19 cellular contexts compared by ENCODE assay signal in genomic region chr5:180344393-180344999, GRCh38. TPM values are rescaled to one million over a fixed set of nuclear protein-coding genes. Genes with fewer than 3 reads are reported as not detected.
DNase-seq lines count a peak whose midpoint lies in the region; ATAC-seq and TF ChIP-seq lines count a peak whose summit lies in the region.
"Had no signal": no experiment of that assay in that cellular context is flagged by ENCODE, and none has a peak within 500 bp of the region (broad histone marks: within the 10 kb centered on the region; RNA-seq: fewer than 3 reads in every experiment).

No MANE protein-coding gene starts in this region.

- DNase-seq in GM23338 (ENCODE audit: low spot score) (no peak), WTC11 (ENCODE audit: low spot score) (no peak), spleen (peak; percentile 53), NCI-H1105 (lab: John Stamatoyannopoulos, UW) (no peak), COLO668 (lab: John Stamatoyannopoulos, UW; ENCODE audit: unreplicated experiment) (no peak)
- DNase-seq: Calu3; CD4-positive, CD25-positive, alpha-beta regulatory T cell; DND-41; GOT3; NCI-H1092; NCI-H187; NCI-H345; NCI-H526 had no signal

- H3K4me1 ChIP-seq in GM23338 (ENCODE audit: insufficient read depth) (peaks cover 80% of the 10 kb centered on the region), iPS-15b (ENCODE audit: control insufficient read depth, insufficient read depth, low read length) (peaks cover 53% of the 10 kb centered on the region), spleen (no peaks in the 10 kb centered on the region)

- no peak for ATAC-seq in GM23338
- ATAC-seq in WTC11: no peak
- no peak for ATAC-seq in HG03280 (IDR thresholded peaks at IDR 0.05; ENCODE audit: unreplicated experiment)
- ATAC-seq in HG03354 (IDR thresholded peaks at IDR 0.05; ENCODE audit: poor library complexity, severe bottlenecking, unreplicated experiment): no peak

- CTCF ChIA-PET in WTC11 (lab: Charles Lee): interaction anchor here (1.1 to 3.9 kb wide), 7 partner anchors 7 to 127 kb away, joined by 3 to 53 read pairs (median 13); no protein-coding TSS in a partner anchor

- H3K27me3 ChIP-seq in GM23338 (ENCODE audit: insufficient read depth) (no peaks in the 10 kb centered on the region), iPS-15b (ENCODE audit: control insufficient read depth, insufficient read depth, low read length) (no peaks in the 10 kb centered on the region), spleen (replicated peaks in 1 of 7) (peaks cover 0 to 26% (median 0%) of the 10 kb centered on the region in 7 donors)
- H3K27me3 ChIP-seq: MG63 had no signal

- no peak for TF ChIP-seq POLR2A in spleen (IDR thresholded peaks at IDR 0.05)

- H3K9me3 Mint-ChIP-seq in GM23338: no peaks in the 10 kb centered on the region; the same call in 2 of the 3 replicates
- no peaks in the 10 kb centered on the region for H3K9me3 Mint-ChIP-seq in WTC11

- H3F3A ChIP-seq in GM23338 (replicated peaks; ENCODE audit: low read depth): peaks cover 15% of the 10 kb centered on the region

- no peaks in the 10 kb centered on the region for H3K9me2 ChIP-seq in GM23338 (ENCODE audit: insufficient read depth)

- H3K27ac ChIP-seq in GM23338 (ENCODE audit: low read depth): peak overlapping the region; percentile 95
- no peak overlapping the region for H3K27ac ChIP-seq in spleen

- H3K27ac Mint-ChIP-seq in GM23338: peak overlapping the region; percentile 95
- peak overlapping the region; percentile 99 for H3K27ac Mint-ChIP-seq in WTC11
- H3K27ac Mint-ChIP-seq: B cell; CD4-positive, CD25-positive, alpha-beta regulatory T cell had no signal

- TF ChIP-seq CTCF in GM23338 (conservative IDR thresholded peaks at IDR 0.05; ENCODE audit: low read depth in 2 of 2): no peak
- no peak for TF ChIP-seq CTCF in WTC11 (IDR thresholded peaks at IDR 0.05)
- TF ChIP-seq CTCF in spleen (IDR thresholded peaks at IDR 0.05 in 8 of 11, conservative IDR thresholded peaks at IDR 0.05 in 3 of 11): no peak

- peak overlapping the region; percentile 53 for H3K4me2 ChIP-seq in GM23338

- peaks cover 24% of the 10 kb centered on the region for H4K20me1 ChIP-seq in GM23338 (replicated peaks; ENCODE audit: insufficient read depth)

- H3K36me3 ChIP-seq in GM23338 (ENCODE audit: insufficient read depth): no peaks in the 10 kb centered on the region
- H3K36me3 ChIP-seq in iPS-15b (ENCODE audit: control insufficient read depth, insufficient read depth, low read length): peaks cover 20% of the 10 kb centered on the region
- no peaks in the 10 kb centered on the region for H3K36me3 ChIP-seq in spleen
- H3K36me3 ChIP-seq: MG63 had no signal

- H3K4me3 Mint-ChIP-seq in GM23338 (peak overlapping the region; percentile 61; the same call in 1 of the 3 replicates), WTC11 (peak overlapping the region; percentile 50; the same call in 1 of the 2 replicates)
- H3K4me3 Mint-ChIP-seq: B cell; CD4-positive, CD25-positive, alpha-beta regulatory T cell had no signal

- H3K4me1 Mint-ChIP-seq in GM23338: peaks cover 83% of the 10 kb centered on the region
- H3K4me1 Mint-ChIP-seq in WTC11: peaks cover 90% of the 10 kb centered on the region
- H3K4me1 Mint-ChIP-seq: B cell; CD4-positive, CD25-positive, alpha-beta regulatory T cell had no signal

- H3K9me3 ChIP-seq in iPS-15b (ENCODE audit: control insufficient read depth, insufficient read depth, low read length) (no peaks in the 10 kb centered on the region), spleen (no peaks in the 10 kb centered on the region)
- H3K9me3 ChIP-seq: MG63 had no signal

- no peak overlapping the region for H2AFZ ChIP-seq in GM23338

- H3K27me3 Mint-ChIP-seq in GM23338 (ENCODE audit: insufficient read depth, low read depth, poor library complexity) (peaks cover 16% of the 10 kb centered on the region), WTC11 (ENCODE audit: low read depth) (no peaks in the 10 kb centered on the region)

- H3K4me3 ChIP-seq in GM23338 (peak overlapping the region; percentile 4), iPS-15b (ENCODE audit: low read depth, low read length) (no peak overlapping the region), spleen (no peak overlapping the region)
- H3K4me3 ChIP-seq: MG63 had no signal

- H3K9ac ChIP-seq in iPS-15b (ENCODE audit: low read depth, low read length): peak overlapping the region; percentile 24

- peaks cover 83% of the 10 kb centered on the region for H3K79me2 ChIP-seq in GM23338 (replicated peaks; ENCODE audit: insufficient read depth)

- intact Hi-C loops in spleen (cut with DNase I; ENCODE audit: low total_unique reads): no loop called here

- WGBS in spleen, 5 donors: 82 to 100% (median 90%) methylated on average over 1 to 13 of the region's 13 CpGs

- peaks cover 57% of the 10 kb centered on the region for H3K36me3 Mint-ChIP-seq in GM23338 (ENCODE audit: low read depth)
- H3K36me3 Mint-ChIP-seq in WTC11: peaks cover 27% of the 10 kb centered on the region
- H3K36me3 Mint-ChIP-seq: CD4-positive, CD25-positive, alpha-beta regulatory T cell had no signal

- POLR2A ChIA-PET in WTC11 (lab: Charles Lee): no interaction called here

TF ChIP-seq in GM23338, 12 proteins besides CTCF, POLR2A, EP300 and RAD21:
- no peak for TF ChIP-seq EZH2 (IDR thresholded peaks at IDR 0.05; ENCODE audit: low read depth, unreplicated experiment)
- no peak for TF ChIP-seq CREB1 (CRISPR knock-in tag; IDR thresholded peaks at IDR 0.05; ENCODE audit: low read depth)
- no peak for TF ChIP-seq NANOG (IDR thresholded peaks at IDR 0.05; ENCODE audit: borderline replicate concordance)

TF ChIP-seq in WTC11, 78 proteins besides CTCF, POLR2A, EP300 and RAD21:
- TF ChIP-seq MAX (CRISPR knock-in tag; IDR thresholded peaks at IDR 0.05): no peak

RNA-seq across cellular contexts. Expression of gene GFPT2, which starts 8.6 kb away (rescaled TPM):
- 103 and 120 TPM in 2 replicates for total RNA-seq in GM23338 (2014; rRNA removed; shearing (Covaris generic))
- 74.6 and 82.6 TPM in 2 replicates for polyA plus RNA-seq in GM23338 (2016; fragmentation: Nextera tagmentation; extraction: Ambion mirVana)
- total RNA-seq in WTC11 (2021): 124 to 138 TPM (median 136 TPM) in 3 replicates
- 1 to 10 TPM; 1.2 to 4.7 (median 2.0) TPM for total RNA-seq in spleen
- 1 to 10 TPM; 1.2 to 1.5 (median 1.5) TPM for polyA plus RNA-seq in spleen
- total RNA-seq: Calu3; CD4-positive, CD25-positive, alpha-beta regulatory T cell; OCI-LY7 had no signal

RNA-seq across cellular contexts. Expression of gene MAPK9, which starts 52.6 kb away (rescaled TPM):
- total RNA-seq in GM23338 (2014; rRNA removed; shearing (Covaris generic)): 27.8 and 37.0 TPM in 2 replicates
- 13.6 and 16.8 TPM in 2 replicates for polyA plus RNA-seq in GM23338 (2016; fragmentation: Nextera tagmentation; extraction: Ambion mirVana)
- 42.4 to 42.9 TPM (median 42.9 TPM) in 3 replicates for total RNA-seq in WTC11 (2021)
- total RNA-seq in spleen: 10 to 100 TPM; 30.7 to 38.5 (median 33.4) TPM
- 10 to 100 TPM in 2 of 3 donors, 1 to 10 TPM in 1; 8.9 to 13.9 (median 10.3) TPM for polyA plus RNA-seq in spleen

Comparison
In these comparisons a context has a peak if more than half of its experiments do, and no peak if none do; other contexts are left out.
1. RNA of gene GFPT2, which starts 8.6 kb away (total RNA-seq): 124 to 138 TPM in WTC11 and 103 to 120 TPM in GM23338; 1.2 to 4.7 TPM in spleen; every median in the first group is over 10 times any median in the second.